ENCODE assay signal across 8 cellular contexts in the genomic region with DNA sequence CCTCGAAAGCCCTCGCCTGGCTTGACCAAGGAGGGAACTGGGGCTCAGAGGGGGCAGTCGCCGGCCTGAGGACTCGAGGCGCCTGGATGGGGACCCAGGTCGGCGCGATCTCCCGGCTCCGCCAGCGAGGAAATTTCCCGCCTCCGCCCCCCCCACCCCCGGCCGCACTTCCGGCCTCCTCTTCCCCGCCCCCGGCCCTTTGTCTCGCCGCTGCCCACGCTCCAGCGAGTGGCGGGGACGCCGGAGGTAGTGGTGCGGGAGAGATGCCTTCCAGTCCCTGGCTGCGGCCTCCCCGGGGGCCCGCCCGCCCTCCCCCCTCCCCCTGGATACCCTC. TPM values are rescaled to one million over a fixed set of nuclear protein-coding genes. Genes with fewer than 3 reads are reported as not detected.
A peak's percentile ranks its signal among the peaks of the same experiment; 100 is the strongest.
DNase-seq lines count a peak whose midpoint lies in the region; ATAC-seq and TF ChIP-seq lines count a peak whose summit lies in the region.

No MANE protein-coding gene starts in this region.

- peak overlapping the region in 40 of 59 donors; percentile 28 to 85 (median 68) for H3K27ac ChIP-seq in dorsolateral prefrontal cortex
- H3K27ac ChIP-seq in osteoblast (ENCODE audit: low read depth, low read length), result no peak overlapping the region

- peak overlapping the region; percentile 72 for H3K4me2 ChIP-seq in osteoblast (ENCODE audit: insufficient read depth, low read length)

- no peaks in the 10 kb centered on the region for H3K9me3 ChIP-seq in osteoblast (ENCODE audit: low read depth, low read length)

- intact Hi-C loops in Right ventricle myocardium superior (cut with DNase I) (no loop called here), left ventricle myocardium superior (cut with micrococcal nuclease) (no loop called here), dorsolateral prefrontal cortex (cut with DNase I) (loop anchor here (5.0 kb wide), 2 partner anchors 37 to 38 kb away; partner anchors contain the start of gene TSPAN17 (in 1 of the 2))

- H3K79me2 ChIP-seq in osteoblast (ENCODE audit: insufficient read depth, low read length), result no peaks in the 10 kb centered on the region

- H3K4me3 ChIP-seq in dorsolateral prefrontal cortex, result peak overlapping the region; percentile 45 to 76 (median 66)
- H3K4me3 ChIP-seq in osteoblast (ENCODE audit: insufficient read depth, low read length), result peak overlapping the region; percentile 70

- H2AFZ ChIP-seq in osteoblast (ENCODE audit: low read length), result peak overlapping the region; percentile 78

- peak; percentile 27 for ATAC-seq in Right ventricle myocardium superior (ENCODE audit: poor library complexity)
- no peak for ATAC-seq in left ventricle myocardium superior
- ATAC-seq in HG02973 (IDR thresholded peaks at IDR 0.05; ENCODE audit: unreplicated experiment), result no peak

- no peaks in the 10 kb centered on the region for H3K36me3 ChIP-seq in osteoblast (ENCODE audit: insufficient read depth, low read length)

- H3K27me3 ChIP-seq in dorsolateral prefrontal cortex (no peaks in the 10 kb centered on the region), osteoblast (ENCODE audit: insufficient read depth, low read length) (no peaks in the 10 kb centered on the region)

- peaks cover 24% of the 10 kb centered on the region for H3K4me1 ChIP-seq in osteoblast (ENCODE audit: insufficient read depth, low read length)

- peak in 2 of 56 donors; percentile 0 to 20 for TF ChIP-seq CTCF in dorsolateral prefrontal cortex (IDR thresholded peaks at IDR 0.05 in 54 of 56, conservative IDR thresholded peaks at IDR 0.05 in 2 of 56; ENCODE audit: low read depth in 1 of 56, partially characterized antibody in 56 of 56)
- TF ChIP-seq CTCF in osteoblast (IDR thresholded peaks at IDR 0.05; ENCODE audit: extremely low read depth, low read depth, low read length), result no peak

- H4K20me1 ChIP-seq in osteoblast (ENCODE audit: insufficient read depth, low read length), result peaks cover 9% of the 10 kb centered on the region

- DNase-seq in Right ventricle myocardium superior, result no peak
- no peak for DNase-seq in left ventricle myocardium superior
- peak; percentile 6 for DNase-seq in NCI-H1092 (lab: John Stamatoyannopoulos, UW)
- no peak for DNase-seq in dorsolateral prefrontal cortex
- DNase-seq in osteoblast (ENCODE audit: insufficient read length, low spot score, missing footprints), result no peak
- DNase-seq in NCI-H510A treated with DMSO at 0.1 percent for 48 hours (lab: John Stamatoyannopoulos, UW), result no peak
- DNase-seq in AG08396 (ENCODE audit: low spot score), result no peak

RNA-seq across cellular contexts. Expression of gene GPRIN1, which starts 0.4 kb away (rescaled TPM):
- total RNA-seq in Right ventricle myocardium superior (0.56 TPM), left ventricle myocardium superior (0.50 TPM), dorsolateral prefrontal cortex (10 to 100 TPM; 13.1 to 60.8 (median 43.9) TPM), osteoblast (1.8 TPM in 2 replicates)

RNA-seq across cellular contexts. Expression of gene SNCB, which starts 19.9 kb away (rescaled TPM):
- total RNA-seq in Right ventricle myocardium superior (not detected), left ventricle myocardium superior (not detected), dorsolateral prefrontal cortex (100 to 1,000 TPM; 110 to 614 (median 412) TPM), osteoblast (not detected in 2 replicates)

RNA-seq across cellular contexts. Expression of gene EIF4E1B, which starts 20.1 kb away (rescaled TPM):
- not detected for total RNA-seq in Right ventricle myocardium superior
- not detected for total RNA-seq in left ventricle myocardium superior
- total RNA-seq in dorsolateral prefrontal cortex, result 10 to 100 TPM in 59 of 120 experiments, 1 to 10 TPM in 61; 2.8 to 20.4 (median 9.8) TPM
- total RNA-seq in osteoblast, result not detected in 2 replicates

RNA-seq across cellular contexts. Expression of gene TSPAN17, which starts 36.9 kb away (rescaled TPM):
- total RNA-seq in Right ventricle myocardium superior (27.4 TPM), left ventricle myocardium superior (31.7 TPM), dorsolateral prefrontal cortex (10 to 100 TPM; 13.7 to 59.5 (median 32.9) TPM), osteoblast (26.1 and 33.6 TPM in 2 replicates)

Comparison
In these comparisons a context has a peak if more than half of its experiments do, and no peak if none do; other contexts are left out.
1. RNA of gene SNCB, which starts 19.9 kb away (total RNA-seq): 110 to 614 TPM in dorsolateral prefrontal cortex; not detected in Right ventricle myocardium superior (single experiment), not detected in left ventricle myocardium superior (single experiment) and not detected in osteoblast; every median in the first group is over 100 times any median in the second.
2. intact Hi-C loops: an anchor here in dorsolateral prefrontal cortex (5.0 kb wide); none called in Right ventricle myocardium superior and left ventricle myocardium superior.